In genomic region chr4:159003420-159004253, GRCh38 we compare ENCODE assay signal across 1 cellular context.
A peak's percentile ranks its signal among the peaks of the same experiment; 100 is the strongest.
TF ChIP-seq lines count a peak whose summit lies in the region.

No MANE protein-coding gene starts in this region.

TF ChIP-seq in K562, 482 proteins besides CTCF, POLR2A, EP300 and RAD21 (continued from another document):
- TF ChIP-seq CUX1 (CRISPR knock-in tag; IDR thresholded peaks at IDR 0.05): peak; percentile 66; the same call in 1 of the 2 replicates
- TF ChIP-seq ZNF311 (CRISPR knock-in tag; IDR thresholded peaks at IDR 0.05): no peak
